11 cellular contexts compared by ENCODE assay signal in the genomic region with DNA sequence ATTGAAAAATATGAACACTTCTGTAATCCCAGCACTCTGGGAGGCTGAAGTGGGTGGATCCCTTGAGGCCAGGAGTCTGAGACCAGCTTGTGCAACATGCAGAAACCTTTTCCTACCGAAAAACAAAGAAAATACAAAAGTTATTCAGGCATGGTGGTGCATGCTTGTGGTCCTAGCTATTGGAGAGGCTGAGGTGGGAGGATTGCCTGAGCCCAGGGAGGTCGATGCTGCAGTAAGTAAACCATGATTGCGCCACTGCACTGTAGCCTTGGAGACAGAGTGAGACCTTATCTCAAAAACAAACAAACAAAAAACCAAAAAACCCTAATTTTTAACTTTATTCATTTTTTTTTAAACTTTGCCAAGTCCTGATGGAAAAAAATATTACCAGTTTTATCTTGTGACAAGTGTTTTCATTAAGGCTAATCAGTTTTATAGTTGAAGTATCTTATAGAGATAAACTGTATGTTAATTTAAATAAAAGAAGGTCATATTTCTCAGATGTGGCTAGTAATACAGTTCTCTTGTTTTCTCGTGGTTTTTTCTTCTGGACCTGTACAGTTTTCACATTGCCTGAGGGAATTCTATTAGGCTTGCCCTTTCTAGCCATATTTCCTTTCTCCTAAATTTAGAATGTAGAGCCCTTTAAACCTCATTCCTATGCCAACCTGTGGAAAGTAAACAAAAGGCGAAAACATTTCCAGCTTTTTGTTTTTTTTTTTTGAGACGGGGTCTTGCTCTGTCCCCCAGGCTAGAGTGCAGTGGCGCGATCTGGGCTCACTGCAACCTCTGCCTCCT. TPM values are rescaled to one million over a fixed set of nuclear protein-coding genes. Genes with fewer than 3 reads are reported as not detected.
A peak's percentile ranks its signal among the peaks of the same experiment; 100 is the strongest.
DNase-seq lines count a peak whose midpoint lies in the region; ATAC-seq, FAIRE-seq and TF ChIP-seq lines count a peak whose summit lies in the region.
"Had no signal": no experiment of that assay in that cellular context is flagged by ENCODE, and none has a peak within 500 bp of the region (broad histone marks: within the 10 kb centered on the region; RNA-seq: fewer than 3 reads in every experiment).

No MANE protein-coding gene starts in this region.

- H3K27ac ChIP-seq in astrocyte (ENCODE audit: low read depth, low read length) (peak overlapping the region; percentile 27), right atrium auricular region (peak overlapping the region; percentile 35 to 42), testis (peak overlapping the region in 1 of 2 donors; percentile 67)
- H3K27ac ChIP-seq: SK-N-MC, upper lobe of left lung had no signal

- peak overlapping the region; percentile 41 for H3K27ac Mint-ChIP-seq in astrocyte (ENCODE audit: unreplicated experiment)
- H3K27ac Mint-ChIP-seq in effector memory CD8-positive, alpha-beta T cell, result no peak overlapping the region

- H3K4me1 Mint-ChIP-seq in astrocyte (ENCODE audit: low read depth, unreplicated experiment), result peaks cover 19% of the 10 kb centered on the region
- H3K4me1 Mint-ChIP-seq in effector memory CD8-positive, alpha-beta T cell (ENCODE audit: low read depth in 2 of 2), result peaks cover 29 to 31% of the 10 kb centered on the region in 2 donors

- DNase-seq in NCI-H2196 (lab: John Stamatoyannopoulos, UW; ENCODE audit: unreplicated experiment) (peak; percentile 40), NCI-H2196 treated with DMSO at 0.1 percent for 48 hours (lab: John Stamatoyannopoulos, UW; ENCODE audit: unreplicated experiment) (no peak), astrocyte (ENCODE audit: low read depth) (peak; percentile 65), right atrium auricular region (ENCODE audit: low spot score) (peak; percentile 70), testis (peak; percentile 76)
- DNase-seq in effector CD8-positive, alpha-beta T cell (lab: John Stamatoyannopoulos, UW), result no peak
- no peak for DNase-seq in effector memory CD8-positive, alpha-beta T cell
- DNase-seq: NCI-H1694 had no signal

- no peaks in the 10 kb centered on the region for H3K9me3 ChIP-seq in astrocyte (ENCODE audit: insufficient read depth, low read depth, low read length)
- no peaks in the 10 kb centered on the region for H3K9me3 ChIP-seq in right atrium auricular region
- H3K9me3 ChIP-seq in testis, result no peaks in the 10 kb centered on the region
- H3K9me3 ChIP-seq: upper lobe of left lung had no signal

- intact Hi-C loops in testis (cut with DNase I; ENCODE audit: low total_unique reads), result no loop called here

- no peaks in the 10 kb centered on the region for H3K9me3 Mint-ChIP-seq in astrocyte (ENCODE audit: unreplicated experiment)
- no peaks in the 10 kb centered on the region for H3K9me3 Mint-ChIP-seq in effector memory CD8-positive, alpha-beta T cell

- H3K79me2 ChIP-seq in astrocyte (ENCODE audit: insufficient read depth, low read length), result peaks cover 100% of the 10 kb centered on the region

- no peaks in the 10 kb centered on the region for H3K36me3 Mint-ChIP-seq in astrocyte (ENCODE audit: low read depth, unreplicated experiment)
- H3K36me3 Mint-ChIP-seq in effector memory CD8-positive, alpha-beta T cell (ENCODE audit: insufficient read depth), result peaks cover 3% of the 10 kb centered on the region

- no peak overlapping the region for H3K4me3 Mint-ChIP-seq in astrocyte (ENCODE audit: unreplicated experiment)
- no peak overlapping the region for H3K4me3 Mint-ChIP-seq in effector memory CD8-positive, alpha-beta T cell

- FAIRE-seq in astrocyte (lab: Jason Lieb, UNC), result no peak

- WGBS in testis, 2 donors, result 45 to 51% methylated on average over 8 of the region's 8 CpGs

- no peak overlapping the region for H2AFZ ChIP-seq in astrocyte (ENCODE audit: low read depth, low read length)

- H3K4me1 ChIP-seq in astrocyte (ENCODE audit: insufficient read depth, low read length), result peaks cover 4% of the 10 kb centered on the region
- H3K4me1 ChIP-seq in right atrium auricular region, result peaks cover 0 to 70% of the 10 kb centered on the region in 2 donors
- peaks cover 43% of the 10 kb centered on the region for H3K4me1 ChIP-seq in testis

- H3K27me3 Mint-ChIP-seq in astrocyte (ENCODE audit: low read depth, unreplicated experiment), result no peaks in the 10 kb centered on the region
- H3K27me3 Mint-ChIP-seq in effector memory CD8-positive, alpha-beta T cell, result no peaks in the 10 kb centered on the region

- TF ChIP-seq CTCF in astrocyte (IDR thresholded peaks at IDR 0.05; ENCODE audit: insufficient read depth, low read depth, low read length), result no peak
- no peak for TF ChIP-seq CTCF in right atrium auricular region (IDR thresholded peaks at IDR 0.05)
- TF ChIP-seq CTCF in testis (IDR thresholded peaks at IDR 0.05), result no peak

- H3K4me2 ChIP-seq in astrocyte (ENCODE audit: low read length), result no peak overlapping the region

- H3K36me3 ChIP-seq in astrocyte (ENCODE audit: insufficient read depth, low read length) (no peaks in the 10 kb centered on the region), right atrium auricular region (no peaks in the 10 kb centered on the region), testis (ENCODE audit: low read depth, missing control alignments) (no peaks in the 10 kb centered on the region)
- H3K36me3 ChIP-seq: upper lobe of left lung had no signal

- no peak for TF ChIP-seq POLR2A in testis (IDR thresholded peaks at IDR 0.05)

- no peak overlapping the region for H3K9ac ChIP-seq in astrocyte (ENCODE audit: low read length)

- ATAC-seq in HG03097 (IDR thresholded peaks at IDR 0.05; ENCODE audit: low FRiP score, unreplicated experiment), result no peak
- no peak for ATAC-seq in effector memory CD8-positive, alpha-beta T cell (replicated peaks)

- no peaks in the 10 kb centered on the region for H3K27me3 ChIP-seq in astrocyte (ENCODE audit: insufficient read depth, low read length)
- H3K27me3 ChIP-seq in right atrium auricular region, result no peaks in the 10 kb centered on the region
- no peaks in the 10 kb centered on the region for H3K27me3 ChIP-seq in testis
- H3K27me3 ChIP-seq: upper lobe of left lung had no signal

- peaks cover 90% of the 10 kb centered on the region for H4K20me1 ChIP-seq in astrocyte (ENCODE audit: insufficient read depth, low read length)

- H3K4me3 ChIP-seq in astrocyte (ENCODE audit: insufficient read depth, low read depth, low read length), result no peak overlapping the region
- no peak overlapping the region for H3K4me3 ChIP-seq in right atrium auricular region
- no peak overlapping the region for H3K4me3 ChIP-seq in testis
- H3K4me3 ChIP-seq: SK-N-MC, upper lobe of left lung had no signal

RNA-seq across cellular contexts. Expression of a gene that starts 9.4 kb away (rescaled TPM):
- total RNA-seq in astrocyte, result 73.2 and 78.5 TPM in 2 replicates
- 100 to 1,000 TPM; 142 to 209 TPM for total RNA-seq in right atrium auricular region
- total RNA-seq in testis, result 10 to 100 TPM; 86.3 to 90.2 TPM
- polyA plus RNA-seq in testis (ENCODE audit: insufficient read depth, low read depth, low replicate concordance), result 47.6 TPM

Comparison
In these comparisons a context has a peak if more than half of its experiments do, and no peak if none do; other contexts are left out.
1. DNase-seq: peak in NCI-H2196 (single experiment), astrocyte (single experiment), right atrium auricular region (single experiment) and testis (single experiment); none in NCI-H2196 treated with DMSO at 0.1 percent for 48 hours (single experiment), effector CD8-positive, alpha-beta T cell (single experiment) and effector memory CD8-positive, alpha-beta T cell (0 of 3).